Comparison of ENCODE assay signal across 29 cellular contexts in genomic region chr7:128389815-128390329, GRCh38. TPM values are rescaled to one million over a fixed set of nuclear protein-coding genes. Genes with fewer than 3 reads are reported as not detected.
"Had no signal": no experiment of that assay in that cellular context is flagged by ENCODE, and none has a peak within 500 bp of the region (broad histone marks: within the 10 kb centered on the region; RNA-seq: fewer than 3 reads in every experiment).

No MANE protein-coding gene starts in this region.

- H3K27me3 ChIP-seq: breast epithelium, colonic mucosa, dorsolateral prefrontal cortex, ovary, suprapubic skin, tibial nerve had no signal

- H3K9me3 ChIP-seq: breast epithelium, colonic mucosa, ovary, psoas muscle, stomach, suprapubic skin, tibial nerve had no signal

- H3K36me3 ChIP-seq: breast epithelium, ovary had no signal

- H3K27ac Mint-ChIP-seq: activated CD4-positive, alpha-beta T cell treated with anti-CD3 and anti-CD28 coated beads, Interleukin-2, amount 10 ng/mL, durations not matched to agents 24 days and 14 days; activated naive CD4-positive, alpha-beta T cell treated with anti-CD3 and anti-CD28 coated beads for 36 hours; activated naive CD8-positive, alpha-beta T cell treated with anti-CD3 and anti-CD28 coated beads, Interleukin-2, amount 10 ng/mL, durations not matched to agents 7 days and 5 days; mesothelial cell of epicardium; stimulated activated effector memory CD8-positive, alpha-beta T cell treated with anti-CD3 and anti-CD28 coated beads, Interleukin-12 subunit alpha, Interleukin-12 subunit beta, amount 100 ng/mL, for 72 hours had no signal

- H3K27ac ChIP-seq: breast epithelium, colonic mucosa, dorsolateral prefrontal cortex, ovary, psoas muscle, skin epidermis, stomach, suprapubic skin, tibial nerve, VCaP had no signal

- ATAC-seq: activated CD4-positive, CD25-positive, alpha-beta regulatory T cell treated with anti-CD3 and anti-CD28 coated beads, Interleukin-2, amount 50 U/mL, for 24 hours; activated CD8-positive, alpha-beta T cell treated with anti-CD3 and anti-CD28 coated beads, Interleukin-2, amount 10 ng/mL, durations not matched to agents 7 days and 5 days; effector memory CD8-positive, alpha-beta T cell; left ventricle myocardium superior; naive thymus-derived CD8-positive, alpha-beta T cell; psoas muscle; right cardiac atrium; stimulated activated effector memory CD8-positive, alpha-beta T cell treated with anti-CD3 and anti-CD28 coated beads, Interleukin-12 subunit alpha, Interleukin-12 subunit beta, amount 100 ng/mL, for 72 hours had no signal

- H3K4me3 Mint-ChIP-seq: activated CD4-positive, alpha-beta T cell treated with anti-CD3 and anti-CD28 coated beads, Interleukin-2, amount 10 ng/mL, durations not matched to agents 24 days and 14 days; activated CD8-positive, alpha-beta T cell treated with anti-CD3 and anti-CD28 coated beads, Interleukin-2, amount 10 ng/mL, durations not matched to agents 7 days and 5 days; activated naive CD4-positive, alpha-beta T cell treated with anti-CD3 and anti-CD28 coated beads for 36 hours; activated naive CD8-positive, alpha-beta T cell treated with anti-CD3 and anti-CD28 coated beads, Interleukin-2, amount 10 ng/mL, durations not matched to agents 7 days and 5 days; effector memory CD8-positive, alpha-beta T cell; mesothelial cell of epicardium; naive thymus-derived CD8-positive, alpha-beta T cell; stimulated activated effector memory CD8-positive, alpha-beta T cell treated with anti-CD3 and anti-CD28 coated beads, Interleukin-12 subunit alpha, Interleukin-12 subunit beta, amount 100 ng/mL, for 72 hours had no signal

- H3K36me3 Mint-ChIP-seq: mesothelial cell of epicardium had no signal

- DNase-seq: activated CD4-positive, alpha-beta T cell treated with anti-CD3 and anti-CD28 coated beads, Interleukin-2, amount 10 ng/mL, durations not matched to agents 24 days and 14 days; activated CD8-positive, alpha-beta T cell treated with anti-CD3 and anti-CD28 coated beads, Interleukin-2, amount 10 ng/mL, durations not matched to agents 7 days and 5 days; activated effector memory CD4-positive, alpha-beta T cell treated with Interleukin-2 at 50 U/mL for 16 hours; activated naive CD4-positive, alpha-beta T cell treated with anti-CD3 and anti-CD28 coated beads for 36 hours; activated naive CD8-positive, alpha-beta T cell treated with anti-CD3 and anti-CD28 coated beads, Interleukin-2, amount 10 ng/mL, durations not matched to agents 7 days and 5 days; activated T-cell treated with anti-CD3 and anti-CD28 coated beads, Interleukin-2, amount 50 U/mL, for 48 hours; amniotic stem cell; colonic mucosa; dorsolateral prefrontal cortex; effector memory CD8-positive, alpha-beta T cell; foreskin melanocyte; kidney glomerular epithelial cell; left ventricle myocardium superior; mammary epithelial cell; naive thymus-derived CD8-positive, alpha-beta T cell; psoas muscle; stimulated activated CD4-positive, alpha-beta T cell treated with anti-CD3 and anti-CD28 coated beads, Interleukin-1b, Interleukin-23, amount 100 ng/mL, for 48 hours; stomach had no signal

- H3K27me3 Mint-ChIP-seq: naive thymus-derived CD8-positive, alpha-beta T cell had no signal

- H3K9me3 Mint-ChIP-seq: activated CD4-positive, alpha-beta T cell treated with anti-CD3 and anti-CD28 coated beads, Interleukin-2, amount 10 ng/mL, durations not matched to agents 24 days and 14 days; activated naive CD4-positive, alpha-beta T cell treated with anti-CD3 and anti-CD28 coated beads for 36 hours; activated naive CD8-positive, alpha-beta T cell treated with anti-CD3 and anti-CD28 coated beads, Interleukin-2, amount 10 ng/mL, durations not matched to agents 7 days and 5 days; effector memory CD8-positive, alpha-beta T cell; mesothelial cell of epicardium; stimulated activated effector memory CD8-positive, alpha-beta T cell treated with anti-CD3 and anti-CD28 coated beads, Interleukin-12 subunit alpha, Interleukin-12 subunit beta, amount 100 ng/mL, for 72 hours had no signal

- H3K4me1 ChIP-seq: breast epithelium, colonic mucosa had no signal

- FAIRE-seq: endothelial cell of umbilical vein had no signal

- H3K4me1 Mint-ChIP-seq: activated CD4-positive, alpha-beta T cell treated with anti-CD3 and anti-CD28 coated beads, Interleukin-2, amount 10 ng/mL, durations not matched to agents 24 days and 14 days; mesothelial cell of epicardium had no signal

- H3K4me3 ChIP-seq: breast epithelium, colonic mucosa, dorsolateral prefrontal cortex, ovary, psoas muscle, skin epidermis, stomach, suprapubic skin, tibial nerve had no signal

RNA-seq across cellular contexts. Expression of gene PRRT4, which starts 28.4 kb away (rescaled TPM):
- total RNA-seq: endothelial cell of umbilical vein, stomach had no signal
